Comparison of ENCODE assay signal across 27 cellular contexts in the genomic region with DNA sequence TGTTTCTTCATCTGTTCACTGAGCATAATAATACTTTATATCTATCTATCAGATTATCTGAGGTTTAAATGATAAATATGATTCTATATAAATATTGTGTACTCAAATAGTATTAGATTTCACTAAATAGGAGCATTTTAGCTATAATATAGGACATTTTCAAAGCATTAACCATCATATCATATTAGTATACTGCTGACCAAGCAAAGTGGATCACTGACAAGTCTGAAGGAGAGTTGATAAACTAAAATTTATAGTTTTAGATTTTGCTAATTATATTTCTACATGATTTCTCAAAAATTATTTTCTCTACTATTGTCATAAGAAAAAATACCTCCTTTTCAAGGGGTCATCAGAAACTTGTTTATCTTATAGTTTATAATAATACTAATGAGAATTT.
"Had no signal": no experiment of that assay in that cellular context is flagged by ENCODE, and none has a peak within 500 bp of the region (broad histone marks: within the 10 kb centered on the region; RNA-seq: fewer than 3 reads in every experiment).

No MANE protein-coding gene starts in this region.

- H3K9me3 ChIP-seq: suprapubic skin, testis, thoracic aorta, thyroid gland, tibial artery, tibial nerve, transverse colon, upper lobe of left lung, upper lobe of right lung, uterus, vagina had no signal

- H3K36me3 ChIP-seq: stomach, suprapubic skin, thoracic aorta, thyroid gland, tibial artery, tibial nerve, transverse colon, upper lobe of left lung, upper lobe of right lung, uterus, vagina had no signal

- DNase-seq: stimulated activated CD4-positive, alpha-beta T cell treated with anti-CD3 and anti-CD28 coated beads, Interleukin-2, amount 100 ng/mL, for 48 hours; stimulated activated CD4-positive, alpha-beta T cell treated with anti-CD3 and anti-CD28 coated beads, Interleukin-4, amount 100 ng/mL, for 1 hour; stimulated activated CD4-positive, alpha-beta T cell treated with anti-CD3 and anti-CD28 coated beads, Interleukin-4, amount 100 ng/mL, for 24 hours; stimulated activated CD4-positive, alpha-beta T cell treated with anti-CD3 and anti-CD28 coated beads, Interleukin-4, amount 100 ng/mL, for 4 hours; stimulated activated CD8-positive, alpha-beta memory T cell treated with anti-CD3 and anti-CD28 coated beads, Interleukin-4, amount 100 ng/mL, for 48 hours; stimulated activated naive B cell treated with anti-CD40 and anti-IgM and Interleukin-4, amounts not matched to agents 10 μg/mL and 1 μg/mL and 100 μg/mL, for 72 hours; stimulated activated naive CD4-positive, alpha-beta T cell; stimulated activated naive CD4-positive, alpha-beta T cell treated with Interleukin-2 at 50 U/mL for 16 hours; stimulated activated naive CD8-positive, alpha-beta T cell treated with anti-CD3 and anti-CD28 coated beads, Interleukin-15, amount 100 ng/mL, for 72 hours; stimulated activated naive CD8-positive, alpha-beta T cell treated with anti-CD3 and anti-CD28 coated beads, Interleukin-15, Interleukin-2, amounts not matched to agents 100 U/mL and 50 U/mL, for 24 hours; stomach; substantia nigra; testis; thyroid gland; tibial artery; transverse colon; trophoblast cell; upper lobe of left lung; upper lobe of right lung; uterus had no signal

- H3K4me1 ChIP-seq: stomach, suprapubic skin, testis, thyroid gland, tibial artery, tibial nerve, transverse colon, upper lobe of left lung, upper lobe of right lung, uterus, vagina had no signal

- H3K27ac ChIP-seq: stomach, suprapubic skin, testis, thoracic aorta, thyroid gland, tibial artery, tibial nerve, transverse colon, upper lobe of left lung, upper lobe of right lung, uterus, vagina had no signal

- ATAC-seq: stimulated activated effector memory CD8-positive, alpha-beta T cell treated with anti-CD3 and anti-CD28 coated beads, Interleukin-12 subunit alpha, Interleukin-12 subunit beta, amount 100 ng/mL, for 72 hours; stimulated activated memory B cell treated with anti-CD40 and anti-IgM and Interleukin-4, amounts not matched to agents 10 μg/mL and 1 μg/mL and 100 μg/mL, for 72 hours; stimulated activated naive B cell treated with anti-CD40 and anti-IgM and Interleukin-4, amounts not matched to agents 10 μg/mL and 1 μg/mL and 100 μg/mL, for 72 hours; stimulated activated naive CD8-positive, alpha-beta T cell treated with anti-CD3 and anti-CD28 coated beads, Interleukin-15, amount 100 ng/mL, for 72 hours; stimulated activated naive CD8-positive, alpha-beta T cell treated with anti-CD3 and anti-CD28 coated beads, Interleukin-15, Interleukin-2, amounts not matched to agents 100 U/mL and 50 U/mL, for 24 hours; upper lobe of right lung had no signal

- H3K4me3 ChIP-seq: stomach, suprapubic skin, testis, thoracic aorta, thyroid gland, tibial artery, tibial nerve, transverse colon, upper lobe of left lung, upper lobe of right lung, uterus, vagina had no signal

- FAIRE-seq: urothelium cell line had no signal

- H3K27me3 ChIP-seq: stomach, suprapubic skin, testis, thyroid gland, tibial artery, tibial nerve, transverse colon, upper lobe of left lung, upper lobe of right lung, uterus, vagina had no signal
